9 cellular contexts compared by ENCODE assay signal in the genomic region with DNA sequence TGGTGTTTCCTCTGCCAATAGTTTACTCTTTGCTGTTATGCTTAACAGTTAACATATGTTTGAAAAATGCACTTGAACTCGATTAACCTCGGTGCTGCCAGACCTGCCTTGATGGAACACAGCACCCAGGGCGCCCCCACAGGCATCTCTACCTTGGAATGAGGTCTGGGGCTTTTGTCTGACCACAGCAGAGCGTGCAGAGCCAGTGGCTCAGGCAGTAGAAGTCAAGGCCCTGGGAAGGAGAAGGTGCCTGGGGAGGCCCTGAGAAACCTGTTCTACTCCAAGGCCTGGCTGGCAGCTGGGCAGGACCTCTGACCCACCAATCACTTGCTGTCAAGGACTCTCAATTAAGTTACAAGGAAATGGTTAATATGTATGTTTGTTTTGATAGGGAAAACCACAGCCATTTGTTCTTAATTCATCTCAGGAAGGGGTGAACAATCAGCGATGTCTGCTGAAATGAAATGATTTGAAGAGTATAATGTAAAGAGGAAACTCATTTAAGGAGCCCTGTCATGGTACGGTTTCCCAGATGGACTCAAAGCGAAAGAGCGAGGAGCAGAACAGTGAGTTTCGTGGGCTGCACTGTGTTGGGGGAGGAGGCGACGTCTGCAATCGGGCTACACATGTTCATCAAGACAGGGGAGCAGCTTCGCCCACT. TPM values are rescaled to one million over a fixed set of nuclear protein-coding genes. Genes with fewer than 3 reads are reported as not detected.
DNase-seq lines count a peak whose midpoint lies in the region; ATAC-seq, FAIRE-seq and TF ChIP-seq lines count a peak whose summit lies in the region.
"Had no signal": no experiment of that assay in that cellular context is flagged by ENCODE, and none has a peak within 500 bp of the region (broad histone marks: within the 10 kb centered on the region; RNA-seq: fewer than 3 reads in every experiment).

No MANE protein-coding gene starts in this region.

- H3K9me3 ChIP-seq in BLaER1 treated with 17β-estradiol and CSF1 and Interleukin-3, amounts not matched to agents 10 nM and 100 nM (replicated peaks in 1 of 11): no peaks in the 10 kb centered on the region
- H3K9me3 ChIP-seq in GM12878 (replicated peaks; ENCODE audit: control insufficient read depth, insufficient read depth, low read length): no peaks in the 10 kb centered on the region
- H3K9me3 ChIP-seq in OCI-LY7 (ENCODE audit: low read length): no peaks in the 10 kb centered on the region

- H3K4me1 ChIP-seq in BLaER1 treated with 17β-estradiol and CSF1 and Interleukin-3, amounts not matched to agents 10 nM and 100 nM: peaks cover 90 to 100% (median 100%) of the 10 kb centered on the region in 10 experiments
- H3K4me1 ChIP-seq in GM12878 (ENCODE audit: control insufficient read depth, insufficient read depth, low read length) (peaks cover 13% of the 10 kb centered on the region), OCI-LY7 (ENCODE audit: insufficient read depth, low read length, poor library complexity, severe bottlenecking) (no peaks in the 10 kb centered on the region)

- TF ChIP-seq RAD21 in GM12878 (IDR thresholded peaks at IDR 0.05; ENCODE audit: insufficient read depth, low read depth, low read length): no peak

- DNase-seq in GM12878 (ENCODE audit: low read depth, low spot score) (no peak), activated gamma-delta T cell (lab: John Stamatoyannopoulos, UW) (no peak), omental fat pad (ENCODE audit: low spot score) (no peak), hippocampal formation (lab: John Stamatoyannopoulos, UW) (no peak), OCI-LY7 (ENCODE audit: low spot score) (no peak)
- DNase-seq: cortex of kidney had no signal

- no peaks in the 10 kb centered on the region for H3K9me2 ChIP-seq in OCI-LY7 (ENCODE audit: insufficient read depth, low read length)

- H3K4me2 ChIP-seq in BLaER1 treated with 17β-estradiol and CSF1 and Interleukin-3, amounts not matched to agents 10 nM and 100 nM: peak overlapping the region; percentile 76 to 90 (median 86)
- H3K4me2 ChIP-seq in GM12878 (ENCODE audit: control insufficient read depth, insufficient read depth): peak overlapping the region; percentile 41; the same call in 1 of the 2 replicates
- no peak overlapping the region for H3K4me2 ChIP-seq in OCI-LY7 (ENCODE audit: low read length)

- POLR2A ChIA-PET in GM12878 (lab: Charles Lee) (no interaction called here), OCI-LY7 (lab: Charles Lee) (interaction anchor here (1.5 kb wide), 1 partner anchor 9 kb away, joined by 3 read pairs; no protein-coding TSS in a partner anchor)

- ATAC-seq in GM19467 (IDR thresholded peaks at IDR 0.05; ENCODE audit: unreplicated experiment) (peak; percentile 75), HG03469 (IDR thresholded peaks at IDR 0.05; ENCODE audit: unreplicated experiment) (peak; percentile 52), GM12878 (peak; percentile 78), omental fat pad (ENCODE audit: low FRiP score) (no peak)

- H3K36me3 ChIP-seq in BLaER1 treated with 17β-estradiol and CSF1 and Interleukin-3, amounts not matched to agents 10 nM and 100 nM: peaks cover 93 to 100% (median 98%) of the 10 kb centered on the region in 11 experiments
- H3K36me3 ChIP-seq in GM12878 (ENCODE audit: control insufficient read depth in 2 of 2, insufficient read depth in 2 of 2, low read length in 1 of 2) (peaks cover 41 to 58% of the 10 kb centered on the region in 2 experiments), OCI-LY7 (ENCODE audit: insufficient read depth, low read length) (peaks cover 99% of the 10 kb centered on the region)

- TF ChIP-seq EP300 in GM12878 (IDR thresholded peaks at IDR 0.05; ENCODE audit: borderline replicate concordance in 1 of 2, control insufficient read depth in 1 of 2, low read depth in 2 of 2, low read length in 2 of 2): no peak

- SMC1A ChIA-PET in GM12878 (lab: Charles Lee; ENCODE audit: uncharacterized antibody, unreplicated experiment): no interaction called here

- CTCF ChIA-PET in GM12878 (lab: Yijun Ruan, JAX) (interaction anchor here (2.0 kb wide), 1 partner anchor 49 kb away, joined by 8 read pairs; no protein-coding TSS in a partner anchor), OCI-LY7 (lab: Charles Lee; ENCODE audit: unreplicated experiment) (no interaction called here)

- H4K20me1 ChIP-seq in BLaER1 treated with 17β-estradiol and CSF1 and Interleukin-3, amounts not matched to agents 10 nM and 100 nM: peaks cover 96 to 100% (median 100%) of the 10 kb centered on the region in 11 experiments
- H4K20me1 ChIP-seq in GM12878 (ENCODE audit: control insufficient read depth, insufficient read depth): no peaks in the 10 kb centered on the region; the same call in none of the 2 replicates
- peaks cover 23% of the 10 kb centered on the region for H4K20me1 ChIP-seq in OCI-LY7 (ENCODE audit: insufficient read depth, low read length)

- no TSS peak for BruUV-seq in GM12878 (replicated peaks; lab: Mats Ljungman, UMichigan)
- BruUV-seq in OCI-LY7 (replicated peaks; lab: Mats Ljungman, UMichigan): no TSS peak

- in situ Hi-C loops in GM12878 (cut with MboI): no loop called here

- H3K79me2 ChIP-seq in GM12878 (ENCODE audit: control insufficient read depth, insufficient read depth, low read length): no peaks in the 10 kb centered on the region; the same call in none of the 2 replicates
- peaks cover 20% of the 10 kb centered on the region; the same call in 1 of the 2 replicates for H3K79me2 ChIP-seq in OCI-LY7 (ENCODE audit: insufficient read depth, low read depth, low read length)

- H2AFZ ChIP-seq in GM12878 (ENCODE audit: control insufficient read depth, low read depth, low read length) (no peak overlapping the region), OCI-LY7 (ENCODE audit: low read length) (no peak overlapping the region)

- FAIRE-seq in GM12878 (lab: Jason Lieb, UNC): no peak

- intact Hi-C loops in GM12878 (cut with micrococcal nuclease; ENCODE audit: unreplicated experiment) (no loop called here), OCI-LY7 (cut with micrococcal nuclease; ENCODE audit: unreplicated experiment) (no loop called here)

- TF ChIP-seq CTCF in GM12878 (IDR thresholded peaks at IDR 0.05 in 2 of 3, conservative IDR thresholded peaks at IDR 0.05 in 1 of 3; ENCODE audit: control insufficient read depth in 2 of 3, extremely low read depth in 1 of 3, insufficient read depth in 1 of 3, low read depth in 3 of 3, low read length in 3 of 3): no peak
- TF ChIP-seq CTCF in omental fat pad (IDR thresholded peaks at IDR 0.05): no peak
- TF ChIP-seq CTCF in OCI-LY7 (conservative IDR thresholded peaks at IDR 0.05; ENCODE audit: low read length): no peak

- RAD21 ChIA-PET in GM12878 (lab: Charles Lee; ENCODE audit: unreplicated experiment): no interaction called here

- peak overlapping the region in 3 of 10 experiments; percentile 4 to 47 (median 19); a peak in 4 of 20 replicates for H3K4me3 ChIP-seq in BLaER1 treated with 17β-estradiol and CSF1 and Interleukin-3, amounts not matched to agents 10 nM and 100 nM
- H3K4me3 ChIP-seq in GM12878 (no peak overlapping the region), OCI-LY7 (ENCODE audit: low read depth, low read length, poor library complexity, severe bottlenecking) (no peak overlapping the region)

- H3K9ac ChIP-seq in BLaER1 treated with 17β-estradiol and CSF1 and Interleukin-3, amounts not matched to agents 10 nM and 100 nM: peak overlapping the region; percentile 30 to 63 (median 60); a peak in 19 of 22 replicates
- no peak overlapping the region for H3K9ac ChIP-seq in GM12878 (ENCODE audit: control insufficient read depth, insufficient read depth, low read length)

- H3K27me3 ChIP-seq in BLaER1 treated with 17β-estradiol and CSF1 and Interleukin-3, amounts not matched to agents 10 nM and 100 nM: no peaks in the 10 kb centered on the region
- H3K27me3 ChIP-seq in GM12878 (replicated peaks in 1 of 2; ENCODE audit: control insufficient read depth in 2 of 2, insufficient read depth in 2 of 2, low read length in 1 of 2): no peaks in the 10 kb centered on the region

- no peak for TF ChIP-seq POLR2A in GM12878 (IDR thresholded peaks at IDR 0.05; ENCODE audit: low read depth, low read length)

- WGBS in GM12878 (ENCODE audit: insufficient coverage, insufficient replicate concordance, low lambda C conversion rate, missing lambda C conversion rate): 29% methylated on average over 13 of the region's 13 CpGs

- H3K27ac ChIP-seq in BLaER1 treated with 17β-estradiol and CSF1 and Interleukin-3, amounts not matched to agents 10 nM and 100 nM: peak overlapping the region in 10 of 11 experiments; percentile 36 to 62 (median 53); a peak in 21 of 22 replicates
- H3K27ac ChIP-seq in GM12878 (ENCODE audit: control insufficient read depth, insufficient read depth): no peak overlapping the region
- no peak overlapping the region for H3K27ac ChIP-seq in OCI-LY7 (ENCODE audit: low read depth, low read length, poor library complexity, severe bottlenecking)

TF ChIP-seq in GM12878, 131 proteins besides CTCF, POLR2A, EP300 and RAD21 (continues in another document):
- TF ChIP-seq ETV6 (conservative IDR thresholded peaks at IDR 0.05 in 1 of 2, IDR thresholded peaks at IDR 0.05 in 1 of 2; ENCODE audit: borderline replicate concordance in 1 of 2, low read depth in 1 of 2): peak in 1 of 2 experiments; percentile 31; a peak in 1 of 4 replicates
- TF ChIP-seq JUNB (IDR thresholded peaks at IDR 0.05): peak; percentile 80
- TF ChIP-seq PAX5 (IDR thresholded peaks at IDR 0.05; ENCODE audit: borderline replicate concordance, low read depth, low read length): peak; percentile 54; the same call in 1 of the 2 replicates
- peak; percentile 53; the same call in 1 of the 2 replicates for TF ChIP-seq IRF4 (IDR thresholded peaks at IDR 0.05; ENCODE audit: low read depth, low read length)
- no peak for TF ChIP-seq JUND (IDR thresholded peaks at IDR 0.05; ENCODE audit: low read depth, low read length)

RNA-seq across cellular contexts. Expression of gene MACROH2A1, which starts 21.9 kb away (rescaled TPM):
- total RNA-seq in GM12878 (2013; cell fraction: nucleolus; rRNA removed): 249 and 264 TPM in 2 replicates
- total RNA-seq in GM12878 (2014; rRNA removed) (222 and 237 TPM in 2 replicates), GM12878 (2014; rRNA removed; fragmentation: Illumina TruSeq; extraction: Trizol) (187 TPM in 2 replicates), GM12878 (2021) (196 and 198 TPM in 2 replicates), omental fat pad (100 to 1,000 TPM; 182 to 443 (median 319) TPM), OCI-LY7 (2022) (271 and 279 TPM in 2 replicates)
- 59.6 TPM for polyA plus RNA-seq in GM12878 (2011; ENCODE audit: low read depth)
- polyA plus RNA-seq in GM12878 (2011; rRNA removed) (140 and 160 TPM in 2 replicates), GM12878 (2014; fragmentation: Illumina TruSeq; extraction: Trizol) (185 and 227 TPM in 2 replicates), GM12878 (2014; fragmentation: Nextera tagmentation; extraction: Ambion mirVana) (10 to 100 TPM; 45.7 to 77.2 TPM), GM12878 (2014; rRNA removed) (195 and 201 TPM in 2 replicates), GM12878 (2016; fragmentation: Nextera tagmentation; extraction: Ambion mirVana) (100 to 1,000 TPM; 224 to 230 TPM)
- polyA plus RNA-seq in GM12878 (2011; cell fraction: cytosol; rRNA removed): 147 and 202 TPM in 2 replicates
- polyA plus RNA-seq in GM12878 (2011; cell fraction: nucleus; rRNA removed): 281 and 380 TPM in 2 replicates
- 89.0 and 90.7 TPM in 2 replicates for polyA plus RNA-seq in GM12878 (2012)
- 100 and 128 TPM in 2 replicates for polyA minus RNA-seq in GM12878 (2011; rRNA and poly(A)+ RNA removed)
- 41.8 and 48.6 TPM in 2 replicates for polyA minus RNA-seq in GM12878 (2011; cell fraction: cytosol; rRNA and poly(A)+ RNA removed)
- 101 and 204 TPM in 2 replicates for polyA minus RNA-seq in GM12878 (2011; cell fraction: nucleus; rRNA and poly(A)+ RNA removed)
- 356 and 388 TPM in 2 replicates for total RNA-seq in OCI-LY7 (2014; rRNA removed; shearing (Covaris generic))

Comparison
In these comparisons a context has a peak if more than half of its experiments do, and no peak if none do; other contexts are left out.
1. H3K27ac ChIP-seq: peak in BLaER1 treated with 17β-estradiol and CSF1 and Interleukin-3, amounts not matched to agents 10 nM and 100 nM (10 of 11); none in GM12878 (single experiment) and OCI-LY7 (single experiment).